Comparison of ENCODE assay signal across 8 cellular contexts in genomic region chr2:40450066-40450841, GRCh38. TPM values are rescaled to one million over a fixed set of nuclear protein-coding genes. Genes with fewer than 3 reads are reported as not detected.
A peak's percentile ranks its signal among the peaks of the same experiment; 100 is the strongest.
DNase-seq lines count a peak whose midpoint lies in the region; ATAC-seq, FAIRE-seq and TF ChIP-seq lines count a peak whose summit lies in the region.

No MANE protein-coding gene starts in this region.

- H3F3A ChIP-seq in DOHH2 (ENCODE audit: control insufficient read depth, insufficient read depth) = peaks cover 18% of the 10 kb centered on the region

- H3K27me3 ChIP-seq in DOHH2 (ENCODE audit: control insufficient read depth, low read length) (no peaks in the 10 kb centered on the region), astrocyte (ENCODE audit: insufficient read depth, low read length) (no peaks in the 10 kb centered on the region), stomach smooth muscle (ENCODE audit: control insufficient read depth in 1 of 2, insufficient read depth in 2 of 2, low read length in 2 of 2) (no peaks in the 10 kb centered on the region)

- H4K20me1 ChIP-seq in DOHH2 (ENCODE audit: control insufficient read depth, insufficient read depth, low read depth, low read length) = no peaks in the 10 kb centered on the region
- H4K20me1 ChIP-seq in astrocyte (ENCODE audit: insufficient read depth, low read length) = no peaks in the 10 kb centered on the region

- peak overlapping the region; percentile 4 for H3K27ac Mint-ChIP-seq in astrocyte (ENCODE audit: unreplicated experiment)

- H3K36me3 ChIP-seq in DOHH2 (ENCODE audit: control insufficient read depth, low read length) (peaks cover 32% of the 10 kb centered on the region), astrocyte (ENCODE audit: insufficient read depth, low read length) (no peaks in the 10 kb centered on the region), stomach smooth muscle (ENCODE audit: control insufficient read depth in 2 of 2, insufficient read depth in 2 of 2, low read length in 2 of 2) (peaks cover 2 to 7% of the 10 kb centered on the region in 2 donors)

- no peaks in the 10 kb centered on the region for H3K9me2 ChIP-seq in DOHH2 (replicated peaks; ENCODE audit: control insufficient read depth, low read length)

- H3K27ac ChIP-seq in DOHH2 (ENCODE audit: low read depth, low read length) (peak overlapping the region; percentile 91), astrocyte (ENCODE audit: low read depth, low read length) (peak overlapping the region; percentile 63), stomach smooth muscle (ENCODE audit: low read length) (peak overlapping the region; percentile 77)

- peak overlapping the region; percentile 99 for H3K4me3 Mint-ChIP-seq in astrocyte (ENCODE audit: unreplicated experiment)

- peak; percentile 73 for DNase-seq in NCI-H1694 treated with DMSO at 0.1 percent for 48 hours (lab: John Stamatoyannopoulos, UW)
- DNase-seq in astrocyte (ENCODE audit: low read depth) = peak; percentile 56
- DNase-seq in left kidney (ENCODE audit: low read depth, low spot score) = peak; percentile 73
- no peak for DNase-seq in SHP77 (lab: John Stamatoyannopoulos, UW)
- DNase-seq in cerebellar nuclear complex (lab: John Stamatoyannopoulos, UW) = no peak

- H3K4me1 ChIP-seq in DOHH2 (ENCODE audit: control insufficient read depth, low read length) (peaks cover 76% of the 10 kb centered on the region), astrocyte (ENCODE audit: insufficient read depth, low read length) (no peaks in the 10 kb centered on the region), stomach smooth muscle (ENCODE audit: control insufficient read depth, insufficient read depth, low read length) (peaks cover 23% of the 10 kb centered on the region)

- no peak for ATAC-seq in activated CD4-positive, CD25-positive, alpha-beta regulatory T cell treated with anti-CD3 and anti-CD28 coated beads, Interleukin-2, amount 50 U/mL, for 24 hours

- no peaks in the 10 kb centered on the region for H3K9me3 Mint-ChIP-seq in astrocyte (ENCODE audit: unreplicated experiment)

- TF ChIP-seq CTCF in DOHH2 (IDR thresholded peaks at IDR 0.05; ENCODE audit: low read depth, low read length, poor library complexity, severe bottlenecking) (no peak), astrocyte (IDR thresholded peaks at IDR 0.05; ENCODE audit: insufficient read depth, low read depth, low read length) (peak; percentile 6)

- peaks cover 2% of the 10 kb centered on the region for H3K36me3 Mint-ChIP-seq in astrocyte (ENCODE audit: low read depth, unreplicated experiment)

- peaks cover 22% of the 10 kb centered on the region for H3K4me1 Mint-ChIP-seq in astrocyte (ENCODE audit: low read depth, unreplicated experiment)

- FAIRE-seq in astrocyte (lab: Jason Lieb, UNC) = peak; percentile 55

- peak overlapping the region; percentile 96 for H3K4me2 ChIP-seq in DOHH2 (ENCODE audit: low read length)
- peak overlapping the region; percentile 98 for H3K4me2 ChIP-seq in astrocyte (ENCODE audit: low read length)

- H3K27me3 Mint-ChIP-seq in astrocyte (ENCODE audit: low read depth, unreplicated experiment) = peaks cover 2% of the 10 kb centered on the region

- no peaks in the 10 kb centered on the region for H3K9me3 ChIP-seq in DOHH2 (ENCODE audit: control insufficient read depth, insufficient read depth, low read length)
- H3K9me3 ChIP-seq in astrocyte (ENCODE audit: insufficient read depth, low read depth, low read length) = no peaks in the 10 kb centered on the region
- H3K9me3 ChIP-seq in stomach smooth muscle (ENCODE audit: control insufficient read depth in 2 of 2, low read length in 2 of 2) = no peaks in the 10 kb centered on the region

- peak overlapping the region; percentile 99 for H3K4me3 ChIP-seq in DOHH2 (ENCODE audit: low read length)
- H3K4me3 ChIP-seq in astrocyte (ENCODE audit: insufficient read depth, low read depth, low read length) = peak overlapping the region; percentile 84
- peak overlapping the region; percentile 83 to 91 for H3K4me3 ChIP-seq in stomach smooth muscle (ENCODE audit: low read length in 2 of 2)

- H3K79me2 ChIP-seq in DOHH2 (ENCODE audit: control insufficient read depth, low read length) = peaks cover 66% of the 10 kb centered on the region
- H3K79me2 ChIP-seq in astrocyte (ENCODE audit: insufficient read depth, low read length) = peaks cover 11% of the 10 kb centered on the region

- peak overlapping the region; percentile 77 for H2AFZ ChIP-seq in astrocyte (ENCODE audit: low read depth, low read length)

- H3K9ac ChIP-seq in astrocyte (ENCODE audit: low read length) (peak overlapping the region; percentile 84), stomach smooth muscle (ENCODE audit: low read length in 2 of 2) (peak overlapping the region; percentile 64 to 71)

RNA-seq across cellular contexts. Expression of gene SLC8A1, which starts 1.6 kb away (rescaled TPM):
- total RNA-seq in astrocyte = 33.5 and 34.8 TPM in 2 replicates

Comparison
In these comparisons a context has a peak if more than half of its experiments do, and no peak if none do; other contexts are left out.
1. DNase-seq: peak in NCI-H1694 treated with DMSO at 0.1 percent for 48 hours (single experiment), astrocyte (single experiment) and left kidney (single experiment); none in SHP77 (0 of 2) and cerebellar nuclear complex (0 of 2).
2. Peak in every context shown above with its lines, with median percentiles within 50 percentile points of each other: H3K27ac ChIP-seq and H3K4me3 ChIP-seq.